Comparison of ENCODE assay signal across 8 cellular contexts in the genomic region with DNA sequence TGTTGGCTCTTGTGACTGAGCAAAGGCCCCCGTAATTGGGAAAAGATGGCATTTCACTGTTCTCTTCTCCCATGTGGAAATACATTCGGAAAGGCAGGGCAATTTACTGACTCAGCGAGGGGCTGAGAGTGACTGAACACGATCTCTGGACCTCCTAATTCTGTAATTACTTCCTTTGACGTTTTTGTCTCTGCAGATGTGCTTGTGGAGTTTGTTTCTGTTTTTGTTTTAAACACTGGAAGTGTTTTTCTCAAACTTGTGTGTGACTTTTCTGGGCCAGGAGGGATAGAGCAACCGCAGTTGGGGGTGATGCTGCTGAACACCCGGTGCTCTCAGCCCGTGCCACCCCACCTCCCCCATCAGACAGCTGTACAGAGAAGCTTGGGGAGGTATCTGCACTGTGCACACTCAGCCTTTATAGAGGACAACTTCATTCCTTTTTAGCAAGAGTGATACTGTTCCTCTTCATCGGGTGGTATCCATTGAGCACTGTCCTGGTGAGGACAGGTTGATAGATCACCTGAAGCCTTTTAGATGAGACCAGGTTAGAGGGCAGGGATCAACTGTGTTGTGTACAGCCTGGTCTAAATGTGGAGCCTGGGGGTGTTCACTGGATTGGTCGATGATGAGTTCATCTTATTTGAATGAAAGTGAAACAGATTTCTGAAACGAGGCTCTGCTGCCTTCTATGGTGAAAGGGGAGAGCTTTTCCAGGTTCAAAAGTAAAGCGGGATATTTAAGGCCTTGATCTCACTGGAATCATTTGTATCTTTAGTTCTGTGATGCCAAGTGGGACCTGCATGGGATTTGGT.
DNase-seq lines count a peak whose midpoint lies in the region; ATAC-seq and TF ChIP-seq lines count a peak whose summit lies in the region.

No MANE protein-coding gene starts in this region.

- H3K9me3 ChIP-seq in mononuclear cell (ENCODE audit: low read depth, low read length): no peaks in the 10 kb centered on the region

- no peak for TF ChIP-seq CTCF in GM20000 (IDR thresholded peaks at IDR 0.05; ENCODE audit: extremely low read depth, missing control alignments)

- DNase-seq in GM20000 (ENCODE audit: low spot score): peak; percentile 70
- peak; percentile 89 for DNase-seq in brain pericyte (ENCODE audit: low read depth, low spot score)
- no peak for DNase-seq in foreskin melanocyte
- DNase-seq in HUDEP-2 (lab: John Stamatoyannopoulos, UW; ENCODE audit: unreplicated experiment in 76 of 76): no peak
- no peak for DNase-seq in NCI-H1694 treated with DMSO at 0.1 percent for 48 hours (lab: John Stamatoyannopoulos, UW)

- peak overlapping the region; percentile 58; the same call in 1 of the 2 replicates for H3K4me3 ChIP-seq in GM08714 (ENCODE audit: low read length)
- peak overlapping the region; percentile 3 for H3K4me3 ChIP-seq in mononuclear cell (ENCODE audit: low read length)

- ATAC-seq in HG03558 (IDR thresholded peaks at IDR 0.05; ENCODE audit: extremely low read depth, unreplicated experiment): peak; percentile 84

- peaks cover 37% of the 10 kb centered on the region for H3K4me1 ChIP-seq in mononuclear cell (ENCODE audit: insufficient read depth, low read length)

- no peaks in the 10 kb centered on the region for H3K27me3 ChIP-seq in mononuclear cell (ENCODE audit: insufficient read depth, low read length)

Comparison
In these comparisons a context has a peak if more than half of its experiments do, and no peak if none do; other contexts are left out.
1. DNase-seq: peak in GM20000 (single experiment) and brain pericyte (single experiment); none in foreskin melanocyte (single experiment), HUDEP-2 (0 of 76) and NCI-H1694 treated with DMSO at 0.1 percent for 48 hours (single experiment).